In the genomic region with DNA sequence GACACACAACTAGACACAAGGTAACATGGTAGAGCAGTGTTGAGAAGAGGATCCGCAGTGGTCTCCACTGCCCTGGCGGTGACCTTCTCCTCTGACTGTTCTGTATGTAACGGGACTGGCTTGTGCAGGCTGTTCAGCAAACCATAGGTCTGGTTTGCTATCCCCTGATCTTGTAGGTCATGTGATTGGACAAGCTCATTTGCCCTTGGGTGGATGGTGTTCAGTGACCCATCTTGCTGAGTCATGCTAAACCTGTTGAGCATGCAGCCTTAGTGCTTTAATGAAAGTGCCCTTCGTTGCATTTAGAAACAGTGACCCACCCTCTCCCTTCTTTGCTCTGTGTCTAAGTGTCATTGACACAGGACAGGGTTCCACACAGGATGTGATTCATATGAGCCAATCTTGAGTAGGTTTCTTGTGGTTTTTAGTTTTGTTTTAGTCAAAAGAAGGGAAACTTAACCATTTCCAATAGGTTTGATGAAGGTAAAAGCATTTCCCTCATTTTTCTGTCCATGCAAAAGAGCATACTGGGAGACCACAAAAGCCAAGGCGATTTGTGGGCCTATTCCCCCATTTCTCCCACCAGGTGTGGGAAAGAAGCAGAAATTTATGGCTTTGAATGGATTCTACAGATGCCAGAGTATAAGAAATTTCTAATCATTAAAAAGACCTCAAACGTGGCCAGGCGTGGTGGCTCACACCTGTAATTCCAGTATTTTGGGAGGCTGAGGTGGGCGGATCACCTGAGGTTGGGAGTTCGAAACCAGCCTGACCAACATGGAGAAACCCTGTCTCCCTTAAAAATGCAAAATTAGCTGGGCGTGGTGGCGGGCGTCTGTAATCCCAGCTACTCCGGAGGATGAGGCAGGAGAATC, we compare ENCODE assay signal across 8 cellular contexts. TPM values are rescaled to one million over a fixed set of nuclear protein-coding genes. Genes with fewer than 3 reads are reported as not detected.
DNase-seq lines count a peak whose midpoint lies in the region; ATAC-seq and TF ChIP-seq lines count a peak whose summit lies in the region.

No MANE protein-coding gene starts in this region.

- DNase-seq in MCF 10A (ENCODE audit: unreplicated experiment) = peak; percentile 80
- no peak for DNase-seq in breast epithelium (ENCODE audit: low spot score in 2 of 2)
- DNase-seq in NCI-H510A (lab: John Stamatoyannopoulos, UW) = peak; percentile 16
- DNase-seq in activated CD8-positive, alpha-beta memory T cell treated with anti-CD3 and anti-CD28 coated beads, Interleukin-2, amount 50 U/mL, for 4 hours = peak; percentile 44
- peak; percentile 76 for DNase-seq in fibroblast of villous mesenchyme (ENCODE audit: low read depth)
- DNase-seq in stimulated activated CD4-positive, alpha-beta T cell treated with anti-CD3 and anti-CD28 coated beads, Interleukin-1b, Interleukin-23, amount 100 ng/mL, for 1 hour (ENCODE audit: low read depth in 2 of 2) = peak; percentile 5 to 16
- DNase-seq in foreskin melanocyte = no peak

- no TSS peak for BruUV-seq in MCF 10A (replicated peaks; lab: Mats Ljungman, UMichigan)

- H3K4me1 ChIP-seq in breast epithelium = no peaks in the 10 kb centered on the region

- no peaks in the 10 kb centered on the region for H3K36me3 Mint-ChIP-seq in MCF 10A (ENCODE audit: insufficient read depth, unreplicated experiment)

- no peaks in the 10 kb centered on the region for H3K9me3 Mint-ChIP-seq in MCF 10A (ENCODE audit: unreplicated experiment)

- no peaks in the 10 kb centered on the region for H3K27me3 ChIP-seq in breast epithelium

- TF ChIP-seq CTCF in MCF 10A (IDR thresholded peaks at IDR 0.05; ENCODE audit: unreplicated experiment) (no peak), breast epithelium (IDR thresholded peaks at IDR 0.05) (no peak), fibroblast of villous mesenchyme (IDR thresholded peaks at IDR 0.05; ENCODE audit: insufficient read depth, low read depth, low read length) (no peak)

- peak overlapping the region; percentile 85 for H3K27ac Mint-ChIP-seq in MCF 10A (ENCODE audit: low read depth, unreplicated experiment)

- H3K27ac ChIP-seq in breast epithelium = no peak overlapping the region

- H3K36me3 ChIP-seq in breast epithelium = no peaks in the 10 kb centered on the region

- CTCF ChIA-PET in MCF 10A (lab: Yijun Ruan, JAX) = interaction anchor here (1.1 kb wide), 1 partner anchor 18 kb away, joined by 5 read pairs; no protein-coding TSS in a partner anchor

- POLR2A ChIA-PET in MCF 10A (lab: Yijun Ruan, JAX) = interaction anchor here (0.5 to 4.4 kb wide), 7 partner anchors 14 to 187 kb away, joined by 3 to 26 read pairs (median 3); partner anchors contain the start of genes HIF1A and SNAPC1

- no peaks in the 10 kb centered on the region for H3K27me3 Mint-ChIP-seq in MCF 10A (ENCODE audit: insufficient read depth, unreplicated experiment)

- H3K4me3 Mint-ChIP-seq in MCF 10A (ENCODE audit: unreplicated experiment) = peak overlapping the region; percentile 31

- H3K9me3 ChIP-seq in breast epithelium = no peaks in the 10 kb centered on the region

- TF ChIP-seq POLR2A in breast epithelium (IDR thresholded peaks at IDR 0.05) = no peak

- H3K4me1 Mint-ChIP-seq in MCF 10A (ENCODE audit: insufficient read depth, unreplicated experiment) = peaks cover 29% of the 10 kb centered on the region

- H3K4me3 ChIP-seq in breast epithelium (no peak overlapping the region), fibroblast of villous mesenchyme (ENCODE audit: low read depth, low read length) (no peak overlapping the region)

- intact Hi-C loops in MCF 10A (cut with micrococcal nuclease) = no loop called here
- intact Hi-C loops in breast epithelium (cut with DNase I; ENCODE audit: low total_unique reads) = no loop called here

- peak; percentile 84 for ATAC-seq in HG02798 (IDR thresholded peaks at IDR 0.05; ENCODE audit: poor library complexity, unreplicated experiment)

RNA-seq across cellular contexts. Expression of gene HIF1A, which starts 32.6 kb away (rescaled TPM):
- total RNA-seq in MCF 10A (2022) = 193 and 202 TPM in 2 replicates
- total RNA-seq in breast epithelium = 100 to 1,000 TPM in 1 of 3 donors, 10 to 100 TPM in 2; 64.8 to 104 (median 92.3) TPM
- 395 and 671 TPM in 2 replicates for total RNA-seq in fibroblast of villous mesenchyme

Comparison
In these comparisons a context has a peak if more than half of its experiments do, and no peak if none do; other contexts are left out.
1. DNase-seq: peak in MCF 10A (single experiment), NCI-H510A (single experiment), activated CD8-positive, alpha-beta memory T cell treated with anti-CD3 and anti-CD28 coated beads, Interleukin-2, amount 50 U/mL, for 4 hours (single experiment), fibroblast of villous mesenchyme (single experiment) and stimulated activated CD4-positive, alpha-beta T cell treated with anti-CD3 and anti-CD28 coated beads, Interleukin-1b, Interleukin-23, amount 100 ng/mL, for 1 hour (2 of 2); none in breast epithelium (0 of 2) and foreskin melanocyte (single experiment).